ENCODE assay signal across 17 cellular contexts in genomic region chr20:25300496-25301170, GRCh38. TPM values are rescaled to one million over a fixed set of nuclear protein-coding genes. Genes with fewer than 3 reads are reported as not detected.
A peak's percentile ranks its signal among the peaks of the same experiment; 100 is the strongest.
DNase-seq lines count a peak whose midpoint lies in the region; ATAC-seq and TF ChIP-seq lines count a peak whose summit lies in the region.
"Had no signal": no experiment of that assay in that cellular context is flagged by ENCODE, and none has a peak within 500 bp of the region (broad histone marks: within the 10 kb centered on the region; RNA-seq: fewer than 3 reads in every experiment).

No MANE protein-coding gene starts in this region.

- ATAC-seq in Right ventricle myocardium inferior (peak; percentile 26), WTC11 (peak; percentile 10)
- ATAC-seq in stimulated activated effector memory CD8-positive, alpha-beta T cell treated with anti-CD3 and anti-CD28 coated beads, Interleukin-12 subunit alpha, Interleukin-12 subunit beta, amount 100 ng/mL, for 72 hours, result no peak
- ATAC-seq: gastrocnemius medialis had no signal

- no peak for TF ChIP-seq CTCF in WTC11 (IDR thresholded peaks at IDR 0.05)
- TF ChIP-seq CTCF in stomach (IDR thresholded peaks at IDR 0.05), result no peak

- H3K4me1 ChIP-seq in stomach, result peaks cover 15 to 21% (median 20%) of the 10 kb centered on the region in 4 donors
- H3K4me1 ChIP-seq: BLaER1 had no signal

- POLR2A ChIA-PET in WTC11 (lab: Charles Lee), result interaction anchor here (0.6 kb wide), 1 partner anchor 135 kb away, joined by 3 read pairs; no protein-coding TSS in a partner anchor

- DNase-seq in Right ventricle myocardium inferior (ENCODE audit: missing footprints), result peak; percentile 58
- no peak for DNase-seq in cardiac septum (ENCODE audit: low spot score)
- no peak for DNase-seq in WTC11 (ENCODE audit: low spot score)
- peak; percentile 56 for DNase-seq in glomerular visceral epithelial cell (ENCODE audit: extremely low spot score)
- no peak for DNase-seq in stimulated activated effector memory CD8-positive, alpha-beta T cell treated with anti-CD3 and anti-CD28 coated beads, Interleukin-12 subunit alpha, Interleukin-12 subunit beta, amount 100 ng/mL, for 72 hours (ENCODE audit: low spot score in 2 of 2)
- DNase-seq in stomach, result no peak
- no peak for DNase-seq in NCI-H345 treated with DMSO at 0.1 percent for 48 hours (lab: John Stamatoyannopoulos, UW; ENCODE audit: unreplicated experiment)
- no peak for DNase-seq in KG1 (lab: John Stamatoyannopoulos, UW)
- DNase-seq: activated CD4-positive, CD25-positive, alpha-beta regulatory T cell treated with anti-CD3 and anti-CD28 coated beads, Interleukin-2, amount 50 U/mL, for 72 hours; cerebellar nuclear complex; gastrocnemius medialis; GDM1; MV-4-11; NCI-H524 had no signal

- peaks cover 19% of the 10 kb centered on the region for H3K4me1 Mint-ChIP-seq in WTC11
- H3K4me1 Mint-ChIP-seq in stimulated activated effector memory CD8-positive, alpha-beta T cell treated with anti-CD3 and anti-CD28 coated beads, Interleukin-12 subunit alpha, Interleukin-12 subunit beta, amount 100 ng/mL, for 72 hours, result no peaks in the 10 kb centered on the region

- intact Hi-C loops in Right ventricle myocardium inferior (cut with DNase I), result no loop called here
- intact Hi-C loops in cardiac septum (cut with DNase I), result no loop called here
- intact Hi-C loops in stomach (cut with DNase I; ENCODE audit: low total_unique reads), result no loop called here

- no peak overlapping the region for H3K4me3 ChIP-seq in stomach
- H3K4me3 ChIP-seq: BLaER1, gastrocnemius medialis had no signal

- H3K27ac Mint-ChIP-seq in WTC11, result peak overlapping the region; percentile 36; the same call in 1 of the 2 replicates
- peak overlapping the region; percentile 74 for H3K27ac Mint-ChIP-seq in stimulated activated effector memory CD8-positive, alpha-beta T cell treated with anti-CD3 and anti-CD28 coated beads, Interleukin-12 subunit alpha, Interleukin-12 subunit beta, amount 100 ng/mL, for 72 hours
- H3K27ac Mint-ChIP-seq: activated T-helper 2 cell treated with anti-CD3 and anti-CD28 coated beads, Interferon-gamma antibody, Interleukin-2, Interleukin-4, amounts not matched to agents 10 μg/mL and 5 μg/mL and 100 μg/mL, durations not matched to agents 14 hours and 24 hours and 36 hours had no signal

- H3K27me3 ChIP-seq in stomach, result no peaks in the 10 kb centered on the region
- H3K27me3 ChIP-seq: BLaER1, gastrocnemius medialis, neutrophil had no signal

- H3K27me3 Mint-ChIP-seq in WTC11 (ENCODE audit: low read depth), result no peaks in the 10 kb centered on the region

- 75 to 100% (median 80%) methylated on average over 1 to 13 of the region's 13 CpGs for WGBS in stomach, 5 donors

- CTCF ChIA-PET in WTC11 (lab: Charles Lee), result interaction anchor here (1.0 to 2.1 kb wide), 4 partner anchors 14 to 99 kb away, joined by 4 to 19 read pairs (median 6); no protein-coding TSS in a partner anchor

- TF ChIP-seq EP300 in stomach (IDR thresholded peaks at IDR 0.05), result no peak

- no peak overlapping the region for H3K4me3 Mint-ChIP-seq in WTC11
- H3K4me3 Mint-ChIP-seq in stimulated activated effector memory CD8-positive, alpha-beta T cell treated with anti-CD3 and anti-CD28 coated beads, Interleukin-12 subunit alpha, Interleukin-12 subunit beta, amount 100 ng/mL, for 72 hours, result no peak overlapping the region

- H3K27ac ChIP-seq in stomach, result no peak overlapping the region
- H3K27ac ChIP-seq: BLaER1, gastrocnemius medialis, neutrophil had no signal

- H3K36me3 Mint-ChIP-seq in WTC11, result peaks cover 7% of the 10 kb centered on the region; the same call in 1 of the 2 replicates
- peaks cover 25% of the 10 kb centered on the region for H3K36me3 Mint-ChIP-seq in stimulated activated effector memory CD8-positive, alpha-beta T cell treated with anti-CD3 and anti-CD28 coated beads, Interleukin-12 subunit alpha, Interleukin-12 subunit beta, amount 100 ng/mL, for 72 hours

- no peaks in the 10 kb centered on the region for H3K9me3 Mint-ChIP-seq in WTC11
- H3K9me3 Mint-ChIP-seq in stimulated activated effector memory CD8-positive, alpha-beta T cell treated with anti-CD3 and anti-CD28 coated beads, Interleukin-12 subunit alpha, Interleukin-12 subunit beta, amount 100 ng/mL, for 72 hours, result no peaks in the 10 kb centered on the region
- H3K9me3 Mint-ChIP-seq: activated T-helper 2 cell treated with anti-CD3 and anti-CD28 coated beads, Interferon-gamma antibody, Interleukin-2, Interleukin-4, amounts not matched to agents 10 μg/mL and 5 μg/mL and 100 μg/mL, durations not matched to agents 14 hours and 24 hours and 36 hours had no signal

- H3K9me3 ChIP-seq in stomach, result no peaks in the 10 kb centered on the region
- H3K9me3 ChIP-seq: BLaER1, gastrocnemius medialis, neutrophil had no signal

- H3K36me3 ChIP-seq in stomach, result peaks cover 0 to 87% (median 85%) of the 10 kb centered on the region in 4 donors
- H3K36me3 ChIP-seq: gastrocnemius medialis had no signal

- no peak for TF ChIP-seq POLR2A in stomach (IDR thresholded peaks at IDR 0.05)

TF ChIP-seq in WTC11, 78 proteins besides CTCF, POLR2A, EP300 and RAD21:
- no peak for TF ChIP-seq GABPB1 (CRISPR knock-in tag; IDR thresholded peaks at IDR 0.05)
- 0 out of 2 replicates have a peak, but pooled peaks have one; percentile 17 for TF ChIP-seq ZNF423 (CRISPR knock-in tag; IDR thresholded peaks at IDR 0.05)
- TF ChIP-seq TEAD1 (CRISPR knock-in tag; IDR thresholded peaks at IDR 0.05), result no peak
- TF ChIP-seq GTF2I (CRISPR knock-in tag; conservative IDR thresholded peaks at IDR 0.05), result no peak
TF ChIP-seq in WTC11: peak in this region for 1.

RNA-seq across cellular contexts. Expression of gene PYGB, which starts 52.7 kb away (rescaled TPM):
- total RNA-seq in Right ventricle myocardium inferior, result 174 TPM
- 386 TPM for total RNA-seq in cardiac septum
- total RNA-seq in WTC11 (2021), result 44.5 to 48.5 TPM (median 46.3 TPM) in 3 replicates
- total RNA-seq in stomach, result 100 to 1,000 TPM in 2 of 5 donors, 10 to 100 TPM in 3; 34.4 to 116 (median 78.8) TPM
- 10 to 100 TPM; 23.1 to 34.0 (median 28.8) TPM for polyA plus RNA-seq in stomach

Comparison
In these comparisons a context has a peak if more than half of its experiments do, and no peak if none do; other contexts are left out.
1. DNase-seq: peak in Right ventricle myocardium inferior (single experiment) and glomerular visceral epithelial cell (single experiment); none in cardiac septum (single experiment), WTC11 (single experiment), stimulated activated effector memory CD8-positive, alpha-beta T cell treated with anti-CD3 and anti-CD28 coated beads, Interleukin-12 subunit alpha, Interleukin-12 subunit beta, amount 100 ng/mL, for 72 hours (0 of 2), stomach (single experiment), NCI-H345 treated with DMSO at 0.1 percent for 48 hours (single experiment) and KG1 (single experiment).